In the genomic region with DNA sequence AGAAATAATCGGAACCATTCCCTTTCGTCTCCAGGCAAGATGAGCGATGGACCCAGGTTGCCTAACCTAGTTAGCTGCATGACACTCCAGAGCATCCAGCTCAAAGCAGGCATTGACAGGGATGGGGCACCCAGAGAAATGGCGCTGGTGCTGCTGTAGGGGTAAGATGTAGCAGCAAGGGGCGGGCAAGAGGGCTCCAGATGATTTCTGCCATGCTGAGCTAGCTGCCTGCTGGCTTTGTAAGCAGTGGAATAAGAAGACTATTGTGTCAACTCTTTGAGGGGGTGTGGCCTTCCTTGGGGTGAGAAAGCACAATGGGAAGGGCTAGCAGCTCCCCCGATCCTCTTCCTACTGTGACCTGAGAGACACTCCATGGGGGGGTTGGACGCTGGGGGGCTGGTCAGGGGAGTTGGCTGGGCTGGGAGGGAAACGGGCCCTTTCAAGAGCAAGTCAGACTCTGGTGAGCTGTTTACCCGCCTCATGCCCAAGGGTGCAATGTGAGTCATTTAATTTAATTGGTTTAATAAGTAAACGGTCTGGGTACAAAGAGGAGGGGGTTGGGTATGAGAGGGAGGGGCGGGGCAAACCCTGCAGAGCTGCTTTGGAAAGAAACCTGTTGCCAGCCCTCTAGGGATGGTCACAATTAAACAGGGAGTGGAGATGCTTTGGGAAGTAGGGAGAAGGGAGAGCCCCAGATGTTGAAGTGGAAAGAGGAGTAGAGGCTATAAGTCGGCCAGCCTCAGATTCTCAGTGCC, we compare ENCODE assay signal across 12 cellular contexts. TPM values are rescaled to one million over a fixed set of nuclear protein-coding genes. Genes with fewer than 3 reads are reported as not detected.
A peak's percentile ranks its signal among the peaks of the same experiment; 100 is the strongest.
DNase-seq lines count a peak whose midpoint lies in the region; ATAC-seq, FAIRE-seq and TF ChIP-seq lines count a peak whose summit lies in the region.
"Had no signal": no experiment of that assay in that cellular context is flagged by ENCODE, and none has a peak within 500 bp of the region (broad histone marks: within the 10 kb centered on the region; RNA-seq: fewer than 3 reads in every experiment).

No MANE protein-coding gene starts in this region.

- no peak for FAIRE-seq in bronchial epithelial cell (lab: Jason Lieb, UNC)

- no peaks in the 10 kb centered on the region for H3K36me3 ChIP-seq in bronchial epithelial cell (ENCODE audit: control insufficient read depth, insufficient read depth, low read length)
- H3K36me3 ChIP-seq in lower lobe of right lung, result no peaks in the 10 kb centered on the region

- no peak for TF ChIP-seq CTCF in bronchial epithelial cell (IDR thresholded peaks at IDR 0.05; ENCODE audit: insufficient read depth, low read length, severe bottlenecking)
- no peak for TF ChIP-seq CTCF in lower lobe of right lung (IDR thresholded peaks at IDR 0.05)
- no peak for TF ChIP-seq CTCF in coronary artery (IDR thresholded peaks at IDR 0.05)

- H3K27me3 ChIP-seq in bronchial epithelial cell (ENCODE audit: control insufficient read depth, insufficient read depth, low read length) (no peaks in the 10 kb centered on the region), lower lobe of right lung (ENCODE audit: low read depth) (no peaks in the 10 kb centered on the region)

- no peak overlapping the region for H3K4me3 ChIP-seq in bronchial epithelial cell (ENCODE audit: low read depth, low read length)
- no peak overlapping the region for H3K4me3 ChIP-seq in lower lobe of right lung
- no peak overlapping the region for H3K4me3 ChIP-seq in coronary artery

- H3K9me3 ChIP-seq in lower lobe of right lung, result no peaks in the 10 kb centered on the region

- peak overlapping the region; percentile 36 for H3K27ac ChIP-seq in lower lobe of right lung
- no peak overlapping the region for H3K27ac ChIP-seq in coronary artery

- DNase-seq in Caki2 (ENCODE audit: low read depth) (peak; percentile 34), NCI-H1105 treated with DMSO at 0.1 percent for 48 hours (lab: John Stamatoyannopoulos, UW) (peak; percentile 70), bronchial epithelial cell (ENCODE audit: low read depth) (peak; percentile 74), lower lobe of right lung (peak; percentile 68), hippocampal formation (lab: John Stamatoyannopoulos, UW) (no peak), coronary artery (ENCODE audit: low spot score) (no peak)
- DNase-seq: activated CD8-positive, alpha-beta memory T cell treated with anti-CD3 and anti-CD28 coated beads, Interleukin-2, amount 50 U/mL, for 4 hours; GF-D8; NCI-H1694 treated with DMSO at 0.1 percent for 48 hours had no signal

- in situ Hi-C loops in Caki2 (cut with HindIII; ENCODE audit: low pct_unique_long_range_greater_than_20kb, low sequenced_read_pairs), result no loop called here

- intact Hi-C loops in lower lobe of right lung (cut with DNase I), result no loop called here

- peak; percentile 85 to 91 for ATAC-seq in lower lobe of right lung
- ATAC-seq in HG03108 (IDR thresholded peaks at IDR 0.05; ENCODE audit: unreplicated experiment), result no peak
- ATAC-seq in HG03439 (IDR thresholded peaks at IDR 0.05; ENCODE audit: unreplicated experiment), result no peak

- H3K4me1 ChIP-seq in lower lobe of right lung, result peaks cover 10% of the 10 kb centered on the region

RNA-seq across cellular contexts. Expression of gene B4GALNT3, which starts 50.5 kb away (rescaled TPM):
- total RNA-seq in Caki2 (2014; rRNA removed; shearing (Covaris generic); ENCODE audit: low replicate concordance), result 1.9 and 8.1 TPM in 2 replicates
- total RNA-seq in bronchial epithelial cell, result 8.2 and 8.3 TPM in 2 replicates
- total RNA-seq in lower lobe of right lung, result 20.6 TPM
- total RNA-seq: fibroblast of lung had no signal

Comparison
In these comparisons a context has a peak if more than half of its experiments do, and no peak if none do; other contexts are left out.
1. DNase-seq: peak in Caki2 (single experiment), NCI-H1105 treated with DMSO at 0.1 percent for 48 hours (single experiment), bronchial epithelial cell (single experiment) and lower lobe of right lung (single experiment); none in hippocampal formation (0 of 2) and coronary artery (single experiment).
2. ATAC-seq: peak in lower lobe of right lung (2 of 2); none in HG03108 (single experiment) and HG03439 (single experiment).